8 cellular contexts compared by ENCODE assay signal in genomic region chr9:133742849-133743444, GRCh38. TPM values are rescaled to one million over a fixed set of nuclear protein-coding genes. Genes with fewer than 3 reads are reported as not detected.
DNase-seq lines count a peak whose midpoint lies in the region; ATAC-seq, FAIRE-seq and TF ChIP-seq lines count a peak whose summit lies in the region.

No MANE protein-coding gene starts in this region.

- H3K9me3 ChIP-seq in GM23248 (ENCODE audit: low read depth) (no peaks in the 10 kb centered on the region), hepatocyte (ENCODE audit: low read depth) (no peaks in the 10 kb centered on the region), small intestine (ENCODE audit: control insufficient read depth, low read depth) (no peaks in the 10 kb centered on the region)

- H3K36me3 ChIP-seq in GM23248 (ENCODE audit: low read depth) (no peaks in the 10 kb centered on the region), hepatocyte (replicated peaks; ENCODE audit: insufficient read depth, low read depth) (no peaks in the 10 kb centered on the region), small intestine (ENCODE audit: control insufficient read depth in 2 of 2, insufficient read depth in 2 of 2, low read length in 2 of 2) (no peaks in the 10 kb centered on the region)

- no peak overlapping the region for H3K4me3 ChIP-seq in GM23248
- H3K4me3 ChIP-seq in astrocyte of the cerebellum (ENCODE audit: low read depth, low read length): no peak overlapping the region
- no peak overlapping the region for H3K4me3 ChIP-seq in hepatocyte
- no peak overlapping the region for H3K4me3 ChIP-seq in small intestine (ENCODE audit: low read depth in 1 of 2, low read length in 2 of 2)

- 5 to 9% methylated on average over 8 of the region's 8 CpGs for WGBS in GM23248 (ENCODE audit: low coverage in 1 of 2, low lambda C conversion rate in 2 of 2, missing lambda C conversion rate in 2 of 2), 2 experiments
- 24% methylated on average over 8 of the region's 8 CpGs for WGBS in hepatocyte (ENCODE audit: low lambda C conversion rate, missing lambda C conversion rate)
- 10 to 16% (median 13%) methylated on average over 8 of the region's 8 CpGs for whole genome bisulfite sequencing in small intestine, 3 donors

- H3K9me2 ChIP-seq in GM23248 (ENCODE audit: insufficient read depth) (no peaks in the 10 kb centered on the region), hepatocyte (replicated peaks; ENCODE audit: insufficient read depth) (no peaks in the 10 kb centered on the region)

- TF ChIP-seq CTCF in C4-2B (conservative IDR thresholded peaks at IDR 0.05): peak; percentile 99
- peak; percentile 99 for TF ChIP-seq CTCF in astrocyte of the cerebellum (IDR thresholded peaks at IDR 0.05; ENCODE audit: low read depth, low read length, missing control alignments)
- peak; percentile 86 for TF ChIP-seq CTCF in hepatocyte (IDR thresholded peaks at IDR 0.05; ENCODE audit: poor library complexity)

- H3K27ac ChIP-seq in C4-2B (peak overlapping the region; percentile 7; the same call in 1 of the 2 replicates), GM23248 (no peak overlapping the region), hepatocyte (no peak overlapping the region), small intestine (ENCODE audit: low read depth in 1 of 2, low read length in 1 of 2) (no peak overlapping the region)

- DNase-seq in GM23248 (peak; percentile 66), NCI-H1930 (lab: John Stamatoyannopoulos, UW) (peak; percentile 74), T1000 (lab: John Stamatoyannopoulos, UW) (peak; percentile 22), astrocyte of the cerebellum (ENCODE audit: low read depth) (peak; percentile 18), hepatocyte (ENCODE audit: low spot score) (peak; percentile 83), small intestine (peak; percentile 60)

- FAIRE-seq in small intestine (lab: Jason Lieb, UNC): no peak

- H4K20me1 ChIP-seq in GM23248 (ENCODE audit: insufficient read depth) (no peaks in the 10 kb centered on the region), hepatocyte (ENCODE audit: insufficient read depth, poor library complexity, severe bottlenecking) (no peaks in the 10 kb centered on the region)

- H3K4me2 ChIP-seq in GM23248 (ENCODE audit: unreplicated experiment) (no peak overlapping the region), hepatocyte (no peak overlapping the region)

- H3K4me1 ChIP-seq in GM23248 (ENCODE audit: insufficient read depth): no peaks in the 10 kb centered on the region
- peaks cover 3% of the 10 kb centered on the region for H3K4me1 ChIP-seq in hepatocyte (ENCODE audit: insufficient read depth)
- peaks cover 0 to 3% of the 10 kb centered on the region in 2 donors for H3K4me1 ChIP-seq in small intestine (ENCODE audit: control insufficient read depth in 2 of 2, insufficient read depth in 1 of 2, low read depth in 1 of 2, low read length in 1 of 2)

- in situ Hi-C loops in GM23248 (cut with MboI): no loop called here
- in situ Hi-C loops in astrocyte of the cerebellum (cut with HindIII; ENCODE audit: low sequenced_read_pairs): no loop called here

- H2AFZ ChIP-seq in GM23248 (no peak overlapping the region), hepatocyte (no peak overlapping the region)

- H3K27me3 ChIP-seq in GM23248 (replicated peaks; ENCODE audit: insufficient read depth) (peaks cover 44% of the 10 kb centered on the region), hepatocyte (no peaks in the 10 kb centered on the region), small intestine (ENCODE audit: control insufficient read depth in 2 of 2, insufficient read depth in 2 of 2, low read length in 2 of 2) (no peaks in the 10 kb centered on the region)

- H3F3A ChIP-seq in GM23248 (ENCODE audit: insufficient read depth): no peaks in the 10 kb centered on the region

- H3K79me2 ChIP-seq in GM23248 (ENCODE audit: insufficient read depth) (no peaks in the 10 kb centered on the region), hepatocyte (no peaks in the 10 kb centered on the region)

- H3K9ac ChIP-seq in GM23248: no peak overlapping the region

- no peak for ATAC-seq in GM18907 (IDR thresholded peaks at IDR 0.05; ENCODE audit: unreplicated experiment)

RNA-seq across cellular contexts. Expression of gene SARDH, which starts 4.8 kb away (rescaled TPM):
- total RNA-seq in GM23248 (2014; rRNA removed; shearing (Covaris generic)): 0.89 and 2.4 TPM in 2 replicates
- 0.16 and 0.30 TPM in 2 replicates for polyA plus RNA-seq in GM23248 (2016; fragmentation: Nextera tagmentation; extraction: Ambion mirVana)
- 6.7 and 9.8 TPM in 2 replicates for total RNA-seq in hepatocyte
- 7.5 and 8.1 TPM in 2 replicates for polyA plus RNA-seq in hepatocyte
- polyA plus RNA-seq in small intestine: under 1 TPM in 2 of 3 donors, not detected in 1; 0.51 to 0.54 TPM

Comparison
In these comparisons a context has a peak if more than half of its experiments do, and no peak if none do; other contexts are left out.
1. DNase-seq: peak in every context shown above with its lines; median percentile 83 in hepatocyte; 74 in NCI-H1930; 66 in GM23248; 60 in small intestine; 22 in T1000; 18 in astrocyte of the cerebellum.